21 cellular contexts compared by ENCODE assay signal in genomic region chr20:10463622-10464021, GRCh38.
"Had no signal": no experiment of that assay in that cellular context is flagged by ENCODE, and none has a peak within 500 bp of the region (broad histone marks: within the 10 kb centered on the region; RNA-seq: fewer than 3 reads in every experiment).

No MANE protein-coding gene starts in this region.

- H3K9me3 ChIP-seq: esophagus muscularis mucosa, left lung, psoas muscle, sigmoid colon, upper lobe of right lung had no signal

- ATAC-seq: heart left ventricle; left lung; psoas muscle; stimulated activated naive CD8-positive, alpha-beta T cell treated with anti-CD3 and anti-CD28 coated beads, Interleukin-15, Interleukin-2, amounts not matched to agents 100 U/mL and 50 U/mL, for 24 hours; upper lobe of right lung had no signal

- DNase-seq: activated CD4-positive, alpha-beta T cell treated with anti-CD3 and anti-CD28 coated beads, Interleukin-2, amount 50 U/mL, for 1 hour; activated naive CD4-positive, alpha-beta T cell treated with anti-CD3 and anti-CD28 coated beads, Interleukin-2, amount 50 U/mL, for 16 hours; adrenal gland; cerebellar nuclear complex; dermis blood vessel endothelial cell; endodermal cell; foreskin melanocyte; heart left ventricle; left lung; psoas muscle; sigmoid colon; stimulated activated CD4-positive, alpha-beta T cell treated with anti-CD3 and anti-CD28 coated beads, Interleukin-12 subunit alpha, Interleukin-12 subunit beta, amount 100 ng/mL, for 4 hours; stimulated activated CD4-positive, alpha-beta T cell treated with anti-CD3 and anti-CD28 coated beads, Interleukin-2, amount 100 ng/mL, for 48 hours; stimulated activated naive CD8-positive, alpha-beta T cell treated with anti-CD3 and anti-CD28 coated beads, Interleukin-15, Interleukin-2, amounts not matched to agents 100 U/mL and 50 U/mL, for 24 hours; T-helper 1 cell; upper lobe of right lung had no signal

- H3K27ac ChIP-seq: adrenal gland, esophagus muscularis mucosa, heart left ventricle, psoas muscle, sigmoid colon, upper lobe of right lung had no signal

- H3K27me3 ChIP-seq: adrenal gland, esophagus muscularis mucosa, heart left ventricle, left lung, sigmoid colon, upper lobe of right lung had no signal

- H3K4me1 ChIP-seq: psoas muscle had no signal

- H3K27ac Mint-ChIP-seq: brain, endodermal cell, memory B cell had no signal

- H3K4me3 Mint-ChIP-seq: brain, endodermal cell, memory B cell, nephron had no signal

- H3K36me3 ChIP-seq: adrenal gland, esophagus muscularis mucosa, heart left ventricle, left lung, sigmoid colon, upper lobe of right lung had no signal

- H3K27me3 Mint-ChIP-seq: brain, memory B cell had no signal

- H3K4me3 ChIP-seq: adrenal gland, esophagus muscularis mucosa, heart left ventricle, left lung, psoas muscle, sigmoid colon, upper lobe of right lung had no signal

- FAIRE-seq: islet of Langerhans had no signal
